ENCODE assay signal across 34 cellular contexts in the genomic region with DNA sequence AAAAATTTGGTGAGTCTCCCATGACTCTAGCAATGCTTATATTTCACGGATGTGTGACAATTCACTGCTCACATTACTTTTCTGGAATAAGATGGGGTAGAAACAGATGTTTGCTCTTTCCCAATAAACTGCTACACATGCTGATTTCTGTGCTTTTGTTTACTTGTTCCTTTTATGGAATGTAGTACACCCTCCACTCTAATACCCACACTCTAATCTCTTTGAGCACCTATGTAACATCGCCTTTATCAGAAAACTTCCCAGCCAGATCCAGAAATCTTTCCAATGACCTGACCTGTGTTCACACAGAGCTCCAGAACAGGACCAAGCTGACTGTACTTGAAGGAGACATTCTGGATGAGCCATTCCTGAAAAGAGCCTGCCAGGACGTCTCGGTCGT. TPM values are rescaled to one million over a fixed set of nuclear protein-coding genes. Genes with fewer than 3 reads are reported as not detected.
"Had no signal": no experiment of that assay in that cellular context is flagged by ENCODE, and none has a peak within 500 bp of the region (broad histone marks: within the 10 kb centered on the region; RNA-seq: fewer than 3 reads in every experiment).

No MANE protein-coding gene starts in this region.

- DNase-seq: activated B cell treated with CpG ODN at 0.5 μM for 24 hours; activated CD4-positive, alpha-beta memory T cell treated with anti-CD3 and anti-CD28 coated beads for 36 hours; activated CD4-positive, alpha-beta T cell treated with anti-CD3 and anti-CD28 coated beads for 4 hours; activated CD4-positive, alpha-beta T cell treated with anti-CD3 and anti-CD28 coated beads, Interleukin-2, amount 10 ng/mL, durations not matched to agents 24 days and 14 days; activated CD4-positive, alpha-beta T cell treated with anti-CD3 and anti-CD28 coated beads, Interleukin-2, amount 50 U/mL, for 1 hour; activated CD4-positive, alpha-beta T cell treated with anti-CD3 and anti-CD28 coated beads, Interleukin-2, amount 50 U/mL, for 4 hours; activated CD4-positive, CD25-positive, alpha-beta regulatory T cell treated with anti-CD3 and anti-CD28 coated beads, Interleukin-2, amount 50 U/mL, for 72 hours; activated CD8-positive, alpha-beta memory T cell treated with anti-CD3 and anti-CD28 coated beads, Interleukin-2, amount 50 U/mL, for 4 hours; activated CD8-positive, alpha-beta T cell treated with anti-CD3 and anti-CD28 coated beads for 36 hours; activated effector memory CD4-positive, alpha-beta T cell treated with anti-CD3 and anti-CD28 coated beads, Interleukin-2, amount 50 U/mL, for 16 hours; activated gamma-delta T cell treated with Interleukin-2 at 50 U/mL for 16 hours; activated naive CD4-positive, alpha-beta T cell; activated naive CD4-positive, alpha-beta T cell treated with anti-CD3 and anti-CD28 coated beads for 36 hours; activated naive CD4-positive, alpha-beta T cell treated with anti-CD3 and anti-CD28 coated beads, Interleukin-2, amount 50 U/mL, for 16 hours; activated naive CD8-positive, alpha-beta T cell treated with anti-CD3 and anti-CD28 coated beads for 36 hours; activated T-cell treated with anti-CD3 and anti-CD28 coated beads for 4 hours; activated T-cell treated with anti-CD3 and anti-CD28 coated beads, Interleukin-2, amount 50 U/mL, for 1 hour; activated T-cell treated with anti-CD3 and anti-CD28 coated beads, Interleukin-2, amount 50 U/mL, for 4 hours; activated T-cell treated with anti-CD3 and anti-CD28 coated beads, Interleukin-2, amount 50 U/mL, for 72 hours; amygdala; anterior cingulate cortex; caudate nucleus; cerebellar nuclear complex; T-helper 1 cell; T-helper 2 cell; T-helper 9 cell had no signal

- H3K36me3 ChIP-seq: ascending aorta, cardiac muscle cell had no signal

- H3K27me3 ChIP-seq: ascending aorta, cardiac muscle cell had no signal

- H3K9me3 ChIP-seq: ascending aorta had no signal

- H3K27ac ChIP-seq: ascending aorta, cardiac muscle cell, VCaP had no signal

- H3K4me1 ChIP-seq: ascending aorta had no signal

- H3K4me3 ChIP-seq: ascending aorta, cardiac muscle cell had no signal

RNA-seq across cellular contexts. Expression of a gene that starts 4.2 kb away (rescaled TPM):
- total RNA-seq: activated B cell treated with CpG ODN at 0.5 μM for 24 hours; activated CD4-positive, alpha-beta memory T cell treated with anti-CD3 and anti-CD28 coated beads for 36 hours; activated CD4-positive, alpha-beta T cell treated with anti-CD3 and anti-CD28 coated beads, Interleukin-2, amount 10 ng/mL, durations not matched to agents 24 days and 14 days; activated CD8-positive, alpha-beta memory T cell treated with anti-CD3 and anti-CD28 coated beads for 36 hours; activated CD8-positive, alpha-beta T cell treated with anti-CD3 and anti-CD28 coated beads for 36 hours; activated naive CD4-positive, alpha-beta T cell treated with anti-CD3 and anti-CD28 coated beads for 36 hours; activated naive CD4-positive, alpha-beta T cell treated with anti-CD3 and anti-CD28 coated beads, Interleukin-2, amount 50 U/mL, for 72 hours; activated naive CD8-positive, alpha-beta T cell treated with anti-CD3 and anti-CD28 coated beads for 36 hours; activated T-cell treated with anti-CD3 and anti-CD28 coated beads, Interleukin-2, amount 50 U/mL, for 72 hours; activated T-helper 1 cell treated with anti-CD3 and anti-CD28 coated beads, Interleukin-12 subunit alpha, Interleukin-12 subunit beta, Interleukin-2, Interleukin-4 antibody, amounts not matched to agents 30 ng/mL and 10 ng/mL and 1 ng/mL, durations not matched to agents 14 hours and 24 hours and 36 hours; activated T-helper 17 cell treated with anti-CD3 and anti-CD28 coated beads, Interleukin-2, amount 50 U/mL, for 72 hours; bronchial epithelial cell had no signal
- polyA plus RNA-seq: cardiac muscle cell had no signal

RNA-seq across cellular contexts. Expression of a gene that starts 50.5 kb away (rescaled TPM):
- total RNA-seq: activated B cell treated with CpG ODN at 0.5 μM for 24 hours; activated CD4-positive, alpha-beta memory T cell treated with anti-CD3 and anti-CD28 coated beads for 36 hours; activated CD4-positive, alpha-beta T cell treated with anti-CD3 and anti-CD28 coated beads, Interleukin-2, amount 10 ng/mL, durations not matched to agents 24 days and 14 days; activated CD8-positive, alpha-beta memory T cell treated with anti-CD3 and anti-CD28 coated beads for 36 hours; activated CD8-positive, alpha-beta T cell treated with anti-CD3 and anti-CD28 coated beads for 36 hours; activated naive CD4-positive, alpha-beta T cell treated with anti-CD3 and anti-CD28 coated beads for 36 hours; activated naive CD4-positive, alpha-beta T cell treated with anti-CD3 and anti-CD28 coated beads, Interleukin-2, amount 50 U/mL, for 72 hours; activated naive CD8-positive, alpha-beta T cell treated with anti-CD3 and anti-CD28 coated beads for 36 hours; activated T-cell treated with anti-CD3 and anti-CD28 coated beads, Interleukin-2, amount 50 U/mL, for 4 hours; activated T-cell treated with anti-CD3 and anti-CD28 coated beads, Interleukin-2, amount 50 U/mL, for 72 hours; activated T-helper 1 cell treated with anti-CD3 and anti-CD28 coated beads, Interleukin-12 subunit alpha, Interleukin-12 subunit beta, Interleukin-2, Interleukin-4 antibody, amounts not matched to agents 30 ng/mL and 10 ng/mL and 1 ng/mL, durations not matched to agents 14 hours and 24 hours and 36 hours; activated T-helper 17 cell treated with anti-CD3 and anti-CD28 coated beads, Interleukin-2, amount 50 U/mL, for 72 hours; ascending aorta; bronchial epithelial cell; cardiac muscle cell had no signal
- polyA plus RNA-seq: cardiac muscle cell had no signal
